1 cellular context compared by ENCODE assay signal in the genomic region with DNA sequence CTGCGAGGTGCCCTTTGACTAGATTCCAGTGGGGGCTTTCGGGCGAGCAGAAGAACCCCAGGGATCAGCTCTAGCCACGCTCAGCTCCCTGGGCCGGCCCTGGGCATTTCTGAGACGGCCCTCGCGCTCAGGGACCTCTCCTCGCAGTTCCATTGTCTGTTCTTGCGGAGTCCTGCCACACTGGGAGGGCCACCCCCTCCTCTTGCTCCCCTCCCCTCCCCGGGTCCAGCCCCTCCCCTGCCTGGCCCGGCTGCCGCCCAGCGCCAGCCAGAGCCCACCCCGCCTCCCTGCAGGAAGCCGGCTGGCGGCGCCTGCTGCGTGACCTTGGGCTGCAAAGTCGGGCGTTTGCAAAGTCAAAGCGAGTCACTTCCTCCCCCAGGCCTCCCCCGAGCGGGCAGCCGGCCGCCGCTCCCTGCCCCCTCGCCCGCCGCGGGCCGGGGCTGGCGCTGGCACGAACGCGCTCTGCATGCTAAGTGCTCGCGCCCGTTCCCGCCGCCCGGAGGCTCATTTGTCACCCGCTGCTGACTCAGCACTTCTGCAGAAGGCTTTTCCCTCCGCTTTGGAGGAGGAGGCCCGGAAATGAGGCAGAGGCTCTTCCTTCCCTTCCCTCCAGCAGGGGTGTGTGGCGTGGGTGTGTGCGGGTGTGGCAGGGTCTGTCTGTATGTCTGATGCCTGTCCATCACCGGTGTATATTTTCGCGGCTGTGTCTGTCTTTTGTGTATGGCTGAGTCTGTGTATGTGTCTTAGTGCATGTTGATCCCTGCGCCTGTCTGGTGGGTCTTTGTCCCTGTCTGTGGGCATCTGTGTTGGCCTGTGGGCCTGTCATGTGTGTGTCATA.
TF ChIP-seq lines count a peak whose summit lies in the region.

No MANE protein-coding gene starts in this region.

TF ChIP-seq in K562, 482 proteins besides CTCF, POLR2A, EP300 and RAD21 (continued from another document and continues in another):
- TF ChIP-seq ZNF583 (CRISPR knock-in tag; IDR thresholded peaks at IDR 0.05) (no peak), RAD51 (IDR thresholded peaks at IDR 0.05; ENCODE audit: borderline replicate concordance, low read depth) (no peak), HDGF (IDR thresholded peaks at IDR 0.05) (no peak), ZBTB7A (IDR thresholded peaks at IDR 0.05; ENCODE audit: borderline replicate concordance, control insufficient read depth, low read depth, low read length) (peak; percentile 43; the same call in 1 of the 2 replicates), CBX5 (IDR thresholded peaks at IDR 0.05; ENCODE audit: borderline replicate concordance, low read depth) (no peak), ZBED1 (IDR thresholded peaks at IDR 0.05) (no peak), ATF7 (IDR thresholded peaks at IDR 0.05) (peak; percentile 68), KAT2B (IDR thresholded peaks at IDR 0.05; ENCODE audit: low read depth, low read length) (no peak), ZNF274 (IDR thresholded peaks at IDR 0.05; ENCODE audit: borderline replicate concordance, low read depth, low read length) (no peak), ZNF175 (CRISPR knock-in tag; IDR thresholded peaks at IDR 0.05; ENCODE audit: low read depth) (no peak), TEAD1 (CRISPR knock-in tag; IDR thresholded peaks at IDR 0.05) (0 out of 4 replicates have a peak, but pooled peaks of 1 of the 2 experiments have one; percentile 17), ZNF695 (CRISPR knock-in tag; IDR thresholded peaks at IDR 0.05) (no peak), EZH2 (IDR thresholded peaks at IDR 0.05; ENCODE audit: borderline replicate concordance, low read depth, low read length) (no peak), JUND (IDR thresholded peaks at IDR 0.05; ENCODE audit: borderline replicate concordance, low read depth, low read length) (peak; percentile 76), JUND (tag; IDR thresholded peaks at IDR 0.05; ENCODE audit: borderline replicate concordance, low read depth, low read length) (peak; percentile 77; the same call in 1 of the 3 replicates), NR2F6 (CRISPR knock-in tag; IDR thresholded peaks at IDR 0.05) (no peak), NFE2L1 (tag; IDR thresholded peaks at IDR 0.05; ENCODE audit: borderline replicate concordance, low read depth) (no peak; the same call in 1 of the 2 replicates), ZNF133 (CRISPR knock-in tag; IDR thresholded peaks at IDR 0.05) (no peak), BHLHE40 (IDR thresholded peaks at IDR 0.05; ENCODE audit: low read length) (0 out of 2 replicates have a peak, but pooled peaks have one; percentile 31), STAG1 (CRISPR knock-in tag; IDR thresholded peaks at IDR 0.05; ENCODE audit: borderline replicate concordance) (no peak), OTX1 (CRISPR knock-in tag; IDR thresholded peaks at IDR 0.05) (peak; percentile 82; the same call in 1 of the 2 replicates), CXXC5 (CRISPR knock-in tag; IDR thresholded peaks at IDR 0.05) (0 out of 2 replicates have a peak, but pooled peaks have one; percentile 62), ZNF212 (CRISPR knock-in tag; IDR thresholded peaks at IDR 0.05) (no peak), ZFPM2 (CRISPR knock-in tag; IDR thresholded peaks at IDR 0.05) (no peak), GABPA (tag; conservative IDR thresholded peaks at IDR 0.05; ENCODE audit: low read depth) (peak; percentile 85), ZKSCAN1 (IDR thresholded peaks at IDR 0.05; ENCODE audit: low read depth, low read length) (no peak), TCF7L2 (IDR thresholded peaks at IDR 0.05; ENCODE audit: low read depth, low read length) (no peak), CAMTA2 (CRISPR knock-in tag; conservative IDR thresholded peaks at IDR 0.05) (no peak), SMARCA4 (IDR thresholded peaks at IDR 0.05) (peak; percentile 68), ZNF324 (CRISPR knock-in tag; IDR thresholded peaks at IDR 0.05) (no peak), PCBP1 (IDR thresholded peaks at IDR 0.05; ENCODE audit: low read depth, low read length, poor library complexity, severe bottlenecking) (no peak), ZBTB8A (IDR thresholded peaks at IDR 0.05; ENCODE audit: partially characterized antibody) (no peak), KHSRP (IDR thresholded peaks at IDR 0.05) (no peak), PTBP1 (IDR thresholded peaks at IDR 0.05; ENCODE audit: low read depth, low read length) (no peak), HLTF (IDR thresholded peaks at IDR 0.05) (no peak), CBX8 (IDR thresholded peaks at IDR 0.05; ENCODE audit: borderline replicate concordance, extremely low read depth, low read depth, low read length, poor library complexity, severe bottlenecking) (no peak), SRSF9 (IDR thresholded peaks at IDR 0.05; ENCODE audit: borderline replicate concordance, low read depth, low read length) (no peak), ZNF224 (CRISPR knock-in tag; IDR thresholded peaks at IDR 0.05) (no peak), FOXK1 (CRISPR knock-in tag; IDR thresholded peaks at IDR 0.05; ENCODE audit: borderline replicate concordance) (no peak), PHF20 (IDR thresholded peaks at IDR 0.05; ENCODE audit: partially characterized antibody) (peak; percentile 62), CCNT2 (IDR thresholded peaks at IDR 0.05; ENCODE audit: borderline replicate concordance, extremely low read depth, insufficient read length, low read depth, low read length) (peak; percentile 82), ZC3H11A (IDR thresholded peaks at IDR 0.05; ENCODE audit: low read depth, low read length) (no peak), LCOR (CRISPR knock-in tag; IDR thresholded peaks at IDR 0.05) (no peak), CEBPB (tag; IDR thresholded peaks at IDR 0.05) (no peak)
- TF ChIP-seq, protein P1, sequence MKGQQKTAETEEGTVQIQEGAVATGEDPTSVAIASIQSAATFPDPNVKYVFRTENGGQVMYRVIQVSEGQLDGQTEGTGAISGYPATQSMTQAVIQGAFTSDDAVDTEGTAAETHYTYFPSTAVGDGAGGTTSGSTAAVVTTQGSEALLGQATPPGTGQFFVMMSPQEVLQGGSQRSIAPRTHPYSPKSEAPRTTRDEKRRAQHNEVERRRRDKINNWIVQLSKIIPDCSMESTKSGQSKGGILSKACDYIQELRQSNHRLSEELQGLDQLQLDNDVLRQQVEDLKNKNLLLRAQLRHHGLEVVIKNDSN (CRISPR knock-in tag; IDR thresholded peaks at IDR 0.05): no peak
- TF ChIP-seq, protein P2, sequence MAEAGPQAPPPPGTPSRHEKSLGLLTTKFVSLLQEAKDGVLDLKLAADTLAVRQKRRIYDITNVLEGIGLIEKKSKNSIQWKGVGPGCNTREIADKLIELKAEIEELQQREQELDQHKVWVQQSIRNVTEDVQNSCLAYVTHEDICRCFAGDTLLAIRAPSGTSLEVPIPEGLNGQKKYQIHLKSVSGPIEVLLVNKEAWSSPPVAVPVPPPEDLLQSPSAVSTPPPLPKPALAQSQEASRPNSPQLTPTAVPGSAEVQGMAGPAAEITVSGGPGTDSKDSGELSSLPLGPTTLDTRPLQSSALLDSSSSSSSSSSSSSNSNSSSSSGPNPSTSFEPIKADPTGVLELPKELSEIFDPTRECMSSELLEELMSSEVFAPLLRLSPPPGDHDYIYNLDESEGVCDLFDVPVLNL (CRISPR knock-in tag; IDR thresholded peaks at IDR 0.05; ENCODE audit: low read depth): no peak
- TF ChIP-seq, protein P3, sequence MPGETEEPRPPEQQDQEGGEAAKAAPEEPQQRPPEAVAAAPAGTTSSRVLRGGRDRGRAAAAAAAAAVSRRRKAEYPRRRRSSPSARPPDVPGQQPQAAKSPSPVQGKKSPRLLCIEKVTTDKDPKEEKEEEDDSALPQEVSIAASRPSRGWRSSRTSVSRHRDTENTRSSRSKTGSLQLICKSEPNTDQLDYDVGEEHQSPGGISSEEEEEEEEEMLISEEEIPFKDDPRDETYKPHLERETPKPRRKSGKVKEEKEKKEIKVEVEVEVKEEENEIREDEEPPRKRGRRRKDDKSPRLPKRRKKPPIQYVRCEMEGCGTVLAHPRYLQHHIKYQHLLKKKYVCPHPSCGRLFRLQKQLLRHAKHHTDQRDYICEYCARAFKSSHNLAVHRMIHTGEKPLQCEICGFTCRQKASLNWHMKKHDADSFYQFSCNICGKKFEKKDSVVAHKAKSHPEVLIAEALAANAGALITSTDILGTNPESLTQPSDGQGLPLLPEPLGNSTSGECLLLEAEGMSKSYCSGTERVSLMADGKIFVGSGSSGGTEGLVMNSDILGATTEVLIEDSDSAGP (CRISPR knock-in tag; IDR thresholded peaks at IDR 0.05): no peak
- TF ChIP-seq, protein P4, sequence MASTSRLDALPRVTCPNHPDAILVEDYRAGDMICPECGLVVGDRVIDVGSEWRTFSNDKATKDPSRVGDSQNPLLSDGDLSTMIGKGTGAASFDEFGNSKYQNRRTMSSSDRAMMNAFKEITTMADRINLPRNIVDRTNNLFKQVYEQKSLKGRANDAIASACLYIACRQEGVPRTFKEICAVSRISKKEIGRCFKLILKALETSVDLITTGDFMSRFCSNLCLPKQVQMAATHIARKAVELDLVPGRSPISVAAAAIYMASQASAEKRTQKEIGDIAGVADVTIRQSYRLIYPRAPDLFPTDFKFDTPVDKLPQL (IDR thresholded peaks at IDR 0.05; ENCODE audit: extremely low read depth, insufficient read length): no peak
- TF ChIP-seq, protein P5, sequence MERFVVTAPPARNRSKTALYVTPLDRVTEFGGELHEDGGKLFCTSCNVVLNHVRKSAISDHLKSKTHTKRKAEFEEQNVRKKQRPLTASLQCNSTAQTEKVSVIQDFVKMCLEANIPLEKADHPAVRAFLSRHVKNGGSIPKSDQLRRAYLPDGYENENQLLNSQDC (CRISPR knock-in tag; IDR thresholded peaks at IDR 0.05): no peak
- TF ChIP-seq, protein P6, sequence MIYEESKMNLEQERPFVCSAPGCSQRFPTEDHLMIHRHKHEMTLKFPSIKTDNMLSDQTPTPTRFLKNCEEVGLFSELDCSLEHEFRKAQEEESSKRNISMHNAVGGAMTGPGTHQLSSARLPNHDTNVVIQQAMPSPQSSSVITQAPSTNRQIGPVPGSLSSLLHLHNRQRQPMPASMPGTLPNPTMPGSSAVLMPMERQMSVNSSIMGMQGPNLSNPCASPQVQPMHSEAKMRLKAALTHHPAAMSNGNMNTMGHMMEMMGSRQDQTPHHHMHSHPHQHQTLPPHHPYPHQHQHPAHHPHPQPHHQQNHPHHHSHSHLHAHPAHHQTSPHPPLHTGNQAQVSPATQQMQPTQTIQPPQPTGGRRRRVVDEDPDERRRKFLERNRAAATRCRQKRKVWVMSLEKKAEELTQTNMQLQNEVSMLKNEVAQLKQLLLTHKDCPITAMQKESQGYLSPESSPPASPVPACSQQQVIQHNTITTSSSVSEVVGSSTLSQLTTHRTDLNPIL (CRISPR knock-in tag; IDR thresholded peaks at IDR 0.05): no peak
- TF ChIP-seq, protein P7, sequence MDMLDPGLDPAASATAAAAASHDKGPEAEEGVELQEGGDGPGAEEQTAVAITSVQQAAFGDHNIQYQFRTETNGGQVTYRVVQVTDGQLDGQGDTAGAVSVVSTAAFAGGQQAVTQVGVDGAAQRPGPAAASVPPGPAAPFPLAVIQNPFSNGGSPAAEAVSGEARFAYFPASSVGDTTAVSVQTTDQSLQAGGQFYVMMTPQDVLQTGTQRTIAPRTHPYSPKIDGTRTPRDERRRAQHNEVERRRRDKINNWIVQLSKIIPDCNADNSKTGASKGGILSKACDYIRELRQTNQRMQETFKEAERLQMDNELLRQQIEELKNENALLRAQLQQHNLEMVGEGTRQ (CRISPR knock-in tag; IDR thresholded peaks at IDR 0.05): no peak
- TF ChIP-seq, protein P8, sequence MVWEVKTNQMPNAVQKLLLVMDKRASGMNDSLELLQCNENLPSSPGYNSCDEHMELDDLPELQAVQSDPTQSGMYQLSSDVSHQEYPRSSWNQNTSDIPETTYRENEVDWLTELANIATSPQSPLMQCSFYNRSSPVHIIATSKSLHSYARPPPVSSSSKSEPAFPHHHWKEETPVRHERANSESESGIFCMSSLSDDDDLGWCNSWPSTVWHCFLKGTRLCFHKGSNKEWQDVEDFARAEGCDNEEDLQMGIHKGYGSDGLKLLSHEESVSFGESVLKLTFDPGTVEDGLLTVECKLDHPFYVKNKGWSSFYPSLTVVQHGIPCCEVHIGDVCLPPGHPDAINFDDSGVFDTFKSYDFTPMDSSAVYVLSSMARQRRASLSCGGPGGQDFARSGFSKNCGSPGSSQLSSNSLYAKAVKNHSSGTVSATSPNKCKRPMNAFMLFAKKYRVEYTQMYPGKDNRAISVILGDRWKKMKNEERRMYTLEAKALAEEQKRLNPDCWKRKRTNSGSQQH (CRISPR knock-in tag; IDR thresholded peaks at IDR 0.05): no peak
- TF ChIP-seq, protein P9, sequence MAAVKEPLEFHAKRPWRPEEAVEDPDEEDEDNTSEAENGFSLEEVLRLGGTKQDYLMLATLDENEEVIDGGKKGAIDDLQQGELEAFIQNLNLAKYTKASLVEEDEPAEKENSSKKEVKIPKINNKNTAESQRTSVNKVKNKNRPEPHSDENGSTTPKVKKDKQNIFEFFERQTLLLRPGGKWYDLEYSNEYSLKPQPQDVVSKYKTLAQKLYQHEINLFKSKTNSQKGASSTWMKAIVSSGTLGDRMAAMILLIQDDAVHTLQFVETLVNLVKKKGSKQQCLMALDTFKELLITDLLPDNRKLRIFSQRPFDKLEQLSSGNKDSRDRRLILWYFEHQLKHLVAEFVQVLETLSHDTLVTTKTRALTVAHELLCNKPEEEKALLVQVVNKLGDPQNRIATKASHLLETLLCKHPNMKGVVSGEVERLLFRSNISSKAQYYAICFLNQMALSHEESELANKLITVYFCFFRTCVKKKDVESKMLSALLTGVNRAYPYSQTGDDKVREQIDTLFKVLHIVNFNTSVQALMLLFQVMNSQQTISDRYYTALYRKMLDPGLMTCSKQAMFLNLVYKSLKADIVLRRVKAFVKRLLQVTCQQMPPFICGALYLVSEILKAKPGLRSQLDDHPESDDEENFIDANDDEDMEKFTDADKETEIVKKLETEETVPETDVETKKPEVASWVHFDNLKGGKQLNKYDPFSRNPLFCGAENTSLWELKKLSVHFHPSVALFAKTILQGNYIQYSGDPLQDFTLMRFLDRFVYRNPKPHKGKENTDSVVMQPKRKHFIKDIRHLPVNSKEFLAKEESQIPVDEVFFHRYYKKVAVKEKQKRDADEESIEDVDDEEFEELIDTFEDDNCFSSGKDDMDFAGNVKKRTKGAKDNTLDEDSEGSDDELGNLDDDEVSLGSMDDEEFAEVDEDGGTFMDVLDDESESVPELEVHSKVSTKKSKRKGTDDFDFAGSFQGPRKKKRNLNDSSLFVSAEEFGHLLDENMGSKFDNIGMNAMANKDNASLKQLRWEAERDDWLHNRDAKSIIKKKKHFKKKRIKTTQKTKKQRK (IDR thresholded peaks at IDR 0.05; ENCODE audit: borderline replicate concordance, low read depth, low read length): no peak
